Comparison of ENCODE assay signal across 8 cellular contexts in the genomic region with DNA sequence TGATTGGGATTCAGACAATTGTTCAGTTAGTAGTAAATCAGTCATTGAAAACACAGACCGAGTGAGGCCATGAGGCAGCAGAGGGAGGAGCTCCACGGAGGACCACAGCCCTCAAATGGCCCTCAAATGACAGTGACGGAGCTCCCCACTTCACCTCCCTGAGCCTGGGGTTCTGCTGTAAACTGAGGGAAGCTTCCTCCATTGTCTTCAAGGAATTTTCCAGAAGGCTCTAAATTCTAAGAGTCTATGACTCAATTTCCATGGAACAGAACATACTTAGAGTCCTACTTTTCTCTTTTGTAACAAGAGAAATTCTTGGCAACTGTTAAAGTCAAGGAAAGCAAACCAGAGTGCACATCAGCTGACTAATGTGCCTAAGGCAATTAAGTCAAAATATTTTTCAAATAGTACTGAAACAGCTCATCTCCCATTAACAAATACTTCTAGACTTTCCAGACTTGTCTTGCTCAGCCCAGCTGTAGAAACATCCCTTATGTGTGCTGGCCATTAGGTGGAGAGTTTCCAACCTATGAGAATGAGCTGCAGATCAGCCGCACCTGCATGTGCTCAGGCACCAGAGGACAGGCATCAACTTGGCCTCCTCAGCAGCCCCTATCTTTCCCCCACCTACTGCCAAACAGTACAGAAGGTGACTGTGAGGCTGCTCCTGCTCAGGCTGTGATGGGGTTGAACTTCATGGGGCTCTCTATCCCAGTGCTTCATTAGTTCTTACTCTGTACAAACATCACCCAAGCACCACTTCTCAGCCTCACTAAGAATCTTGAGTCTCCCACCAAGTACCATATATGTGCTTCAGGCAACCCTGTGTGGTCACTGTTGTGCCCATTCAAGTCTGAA. TPM values are rescaled to one million over a fixed set of nuclear protein-coding genes. Genes with fewer than 3 reads are reported as not detected.
DNase-seq lines count a peak whose midpoint lies in the region; TF ChIP-seq lines count a peak whose summit lies in the region.
"Had no signal": no experiment of that assay in that cellular context is flagged by ENCODE, and none has a peak within 500 bp of the region (broad histone marks: within the 10 kb centered on the region; RNA-seq: fewer than 3 reads in every experiment).

No MANE protein-coding gene starts in this region.

- H3K79me1 ChIP-seq in mesenchymal stem cell (replicated peaks; ENCODE audit: low read length, poor library complexity, severe bottlenecking), result peaks cover 30% of the 10 kb centered on the region

- H2BK5ac ChIP-seq in mesenchymal stem cell (ENCODE audit: low read depth, low read length, poor library complexity, severe bottlenecking), result no peak overlapping the region

- no peak overlapping the region for H3K23ac ChIP-seq in mesenchymal stem cell (ENCODE audit: low read length in 2 of 2)

- DNase-seq in epithelial cell of esophagus (ENCODE audit: low read depth) (peak; percentile 96), mesenchymal stem cell (peak; percentile 87), uterus (peak in 1 of 2 donors; percentile 32)
- no peak for DNase-seq in activated naive CD4-positive, alpha-beta T cell treated with anti-CD3 and anti-CD28 coated beads, Interleukin-2, amount 50 U/mL, for 16 hours
- no peak for DNase-seq in activated CD4-positive, CD25-positive, alpha-beta regulatory T cell treated with anti-CD3 and anti-CD28 coated beads, Interleukin-2, amount 50 U/mL, for 72 hours
- no peak for DNase-seq in activated CD4-positive, alpha-beta memory T cell treated with anti-CD3 and anti-CD28 coated beads, Interleukin-2, amount 10 ng/mL, durations not matched to agents 7 days and 5 days

- TF ChIP-seq CTCF in epithelial cell of esophagus (IDR thresholded peaks at IDR 0.05; ENCODE audit: insufficient read depth, low read depth, low read length, missing control alignments) (peak; percentile 29), uterus (IDR thresholded peaks at IDR 0.05) (no peak)

- peak overlapping the region; percentile 33 for H4K8ac ChIP-seq in mesenchymal stem cell (ENCODE audit: low read length)

- H3K4me1 Mint-ChIP-seq in activated CD4-positive, alpha-beta memory T cell treated with anti-CD3 and anti-CD28 coated beads, Interleukin-2, amount 10 ng/mL, durations not matched to agents 7 days and 5 days, result no peaks in the 10 kb centered on the region

- H3K18ac ChIP-seq in mesenchymal stem cell (ENCODE audit: low read depth in 1 of 2, low read length in 2 of 2), result peak overlapping the region; percentile 40 to 79

- no peak for TF ChIP-seq POLR2A in uterus (IDR thresholded peaks at IDR 0.05)

- H2BK12ac ChIP-seq in mesenchymal stem cell (ENCODE audit: low read length in 2 of 2), result peak overlapping the region in 1 of 2 experiments; percentile 96

- 94% methylated on average over 4 of the region's 4 CpGs for WGBS in mesenchymal stem cell

- H3K27ac Mint-ChIP-seq in activated CD4-positive, alpha-beta memory T cell treated with anti-CD3 and anti-CD28 coated beads, Interleukin-2, amount 10 ng/mL, durations not matched to agents 7 days and 5 days, result no peak overlapping the region
- H3K27ac Mint-ChIP-seq: natural killer cell treated with Interleukin-12 subunit alpha and Interleukin-12 subunit beta and Interleukin-15 and Interleukin-18, amount 100 ng/mL, for 72 hours had no signal

- H3K36me3 ChIP-seq in mesenchymal stem cell (ENCODE audit: control insufficient read depth in 1 of 2, insufficient read depth in 2 of 2, low read depth in 1 of 2, low read length in 2 of 2) (no peaks in the 10 kb centered on the region), uterus (no peaks in the 10 kb centered on the region)

- no peaks in the 10 kb centered on the region for H3K9me3 Mint-ChIP-seq in activated CD4-positive, alpha-beta memory T cell treated with anti-CD3 and anti-CD28 coated beads, Interleukin-2, amount 10 ng/mL, durations not matched to agents 7 days and 5 days
- H3K9me3 Mint-ChIP-seq: natural killer cell treated with Interleukin-12 subunit alpha and Interleukin-12 subunit beta and Interleukin-15 and Interleukin-18, amount 100 ng/mL, for 72 hours had no signal

- H3K36me3 Mint-ChIP-seq in activated CD4-positive, alpha-beta memory T cell treated with anti-CD3 and anti-CD28 coated beads, Interleukin-2, amount 10 ng/mL, durations not matched to agents 7 days and 5 days (ENCODE audit: low read depth), result no peaks in the 10 kb centered on the region
- H3K36me3 Mint-ChIP-seq: natural killer cell treated with Interleukin-12 subunit alpha and Interleukin-12 subunit beta and Interleukin-15 and Interleukin-18, amount 100 ng/mL, for 72 hours had no signal

- H3K4me3 ChIP-seq in epithelial cell of esophagus (ENCODE audit: low read length) (no peak overlapping the region), mesenchymal stem cell (ENCODE audit: insufficient read depth in 1 of 2, low read depth in 1 of 2, low read length in 2 of 2) (peak overlapping the region in 1 of 2 experiments; percentile 9), uterus (no peak overlapping the region)

- peak overlapping the region; percentile 32 to 63 for H3K4ac ChIP-seq in mesenchymal stem cell (ENCODE audit: low read depth in 1 of 2, low read length in 2 of 2)

- H2BK15ac ChIP-seq in mesenchymal stem cell (ENCODE audit: low read depth, poor library complexity, severe bottlenecking), result peak overlapping the region; percentile 44

- peaks cover 13% of the 10 kb centered on the region for H3K4me1 ChIP-seq in mesenchymal stem cell (ENCODE audit: control insufficient read depth, insufficient read depth, low read depth, low read length)
- H3K4me1 ChIP-seq in uterus, result peaks cover 0 to 4% of the 10 kb centered on the region in 2 donors

- H3K4me3 Mint-ChIP-seq in activated CD4-positive, alpha-beta memory T cell treated with anti-CD3 and anti-CD28 coated beads, Interleukin-2, amount 10 ng/mL, durations not matched to agents 7 days and 5 days, result no peak overlapping the region
- H3K4me3 Mint-ChIP-seq: natural killer cell treated with Interleukin-12 subunit alpha and Interleukin-12 subunit beta and Interleukin-15 and Interleukin-18, amount 100 ng/mL, for 72 hours had no signal

- intact Hi-C loops in uterus (cut with DNase I; ENCODE audit: low total_unique reads), result no loop called here

- no peak overlapping the region for H3K4me2 ChIP-seq in mesenchymal stem cell (ENCODE audit: low read length, poor library complexity, severe bottlenecking)

- H3K27me3 Mint-ChIP-seq in activated CD4-positive, alpha-beta memory T cell treated with anti-CD3 and anti-CD28 coated beads, Interleukin-2, amount 10 ng/mL, durations not matched to agents 7 days and 5 days, result no peaks in the 10 kb centered on the region
- H3K27me3 Mint-ChIP-seq: natural killer cell treated with Interleukin-12 subunit alpha and Interleukin-12 subunit beta and Interleukin-15 and Interleukin-18, amount 100 ng/mL, for 72 hours had no signal

- H3K9ac ChIP-seq in mesenchymal stem cell (ENCODE audit: low read length), result peak overlapping the region; percentile 53

- POLR2A ChIA-PET in activated CD4-positive, alpha-beta memory T cell treated with anti-CD3 and anti-CD28 coated beads, Interleukin-2, amount 10 ng/mL, durations not matched to agents 7 days and 5 days (lab: Charles Lee), result no interaction called here

- H3K27ac ChIP-seq in mesenchymal stem cell (ENCODE audit: low read length, poor library complexity, severe bottlenecking), result peak overlapping the region; percentile 61
- H3K27ac ChIP-seq in uterus, result peak overlapping the region; percentile 75 to 89

- no peaks in the 10 kb centered on the region for H3K27me3 ChIP-seq in mesenchymal stem cell (ENCODE audit: control insufficient read depth in 1 of 2, insufficient read depth in 1 of 2, low read length in 2 of 2)
- H3K27me3 ChIP-seq in uterus, result no peaks in the 10 kb centered on the region

- no peak overlapping the region for H2AFZ ChIP-seq in mesenchymal stem cell (ENCODE audit: low read depth, low read length)

- peak overlapping the region; percentile 94 for H4K91ac ChIP-seq in mesenchymal stem cell (ENCODE audit: low read length)

- H3K9me3 ChIP-seq in mesenchymal stem cell (ENCODE audit: control insufficient read depth, low read length) (no peaks in the 10 kb centered on the region), uterus (no peaks in the 10 kb centered on the region)

- H2BK120ac ChIP-seq in mesenchymal stem cell (ENCODE audit: low read depth, low read length), result peak overlapping the region; percentile 77

- H2AK5ac ChIP-seq in mesenchymal stem cell (ENCODE audit: low read length, severe bottlenecking), result peak overlapping the region; percentile 99

- CTCF ChIA-PET in activated CD4-positive, alpha-beta memory T cell treated with anti-CD3 and anti-CD28 coated beads, Interleukin-2, amount 10 ng/mL, durations not matched to agents 7 days and 5 days (lab: Charles Lee), result no interaction called here

- H3K14ac ChIP-seq in mesenchymal stem cell (ENCODE audit: low read length in 2 of 2), result peak overlapping the region in 1 of 2 experiments; percentile 92

TF ChIP-seq in PFSK-1, 5 proteins besides CTCF, POLR2A, EP300 and RAD21:
- TF ChIP-seq SIN3A (IDR thresholded peaks at IDR 0.05; ENCODE audit: borderline replicate concordance, insufficient read depth, low read length) (0 out of 2 replicates have a peak, but pooled peaks have one; percentile 25), TAF1 (IDR thresholded peaks at IDR 0.05; ENCODE audit: borderline replicate concordance, insufficient read depth, low read length) (no peak)
TF ChIP-seq in PFSK-1: peak in this region for 1.

RNA-seq across cellular contexts. Expression of a gene that starts 32.3 kb away (rescaled TPM):
- polyA plus RNA-seq in PFSK-1 (2012; ENCODE audit: insufficient read length, low read depth), result 39.5 TPM
- 14.2 TPM for polyA plus RNA-seq in mesenchymal stem cell (2013, experiment 1 of 2)
- 13.9 TPM for polyA plus RNA-seq in mesenchymal stem cell (2013, experiment 2 of 2)
- total RNA-seq in uterus, result 10 to 100 TPM; 23.8 to 43.4 (median 35.6) TPM
- 10 to 100 TPM; 10.5 to 12.4 TPM for total RNA-seq in activated CD4-positive, alpha-beta memory T cell treated with anti-CD3 and anti-CD28 coated beads, Interleukin-2, amount 10 ng/mL, durations not matched to agents 7 days and 5 days

Comparison
In these comparisons a context has a peak if more than half of its experiments do, and no peak if none do; other contexts are left out.
1. DNase-seq: peak in epithelial cell of esophagus (single experiment) and mesenchymal stem cell (single experiment); none in activated naive CD4-positive, alpha-beta T cell treated with anti-CD3 and anti-CD28 coated beads, Interleukin-2, amount 50 U/mL, for 16 hours (single experiment), activated CD4-positive, CD25-positive, alpha-beta regulatory T cell treated with anti-CD3 and anti-CD28 coated beads, Interleukin-2, amount 50 U/mL, for 72 hours (single experiment) and activated CD4-positive, alpha-beta memory T cell treated with anti-CD3 and anti-CD28 coated beads, Interleukin-2, amount 10 ng/mL, durations not matched to agents 7 days and 5 days (single experiment).